23 cellular contexts compared by ENCODE assay signal in the genomic region with DNA sequence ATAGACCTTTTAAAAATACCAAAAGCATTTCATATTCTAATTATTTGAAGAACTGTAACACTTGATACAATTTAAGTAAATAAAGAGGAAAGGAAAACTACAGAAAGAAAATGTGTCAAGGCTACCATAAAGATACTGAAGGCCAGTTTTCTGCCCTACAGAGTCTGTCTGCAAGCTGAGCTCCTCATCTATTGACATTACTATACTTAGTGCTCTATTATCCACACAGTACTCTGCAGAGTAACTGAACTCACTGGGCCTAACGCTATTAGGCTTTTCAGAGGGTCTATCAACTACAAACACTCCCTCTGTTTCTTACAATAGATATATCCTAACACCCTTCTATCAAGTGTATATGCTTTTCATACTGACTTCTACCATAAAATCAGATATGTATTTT.
"Had no signal": no experiment of that assay in that cellular context is flagged by ENCODE, and none has a peak within 500 bp of the region (broad histone marks: within the 10 kb centered on the region; RNA-seq: fewer than 3 reads in every experiment).

No MANE protein-coding gene starts in this region.

- H3K4me1 ChIP-seq: left ventricle myocardium inferior, lower lobe of right lung, prostate gland, right atrium auricular region had no signal

- H3K4me1 Mint-ChIP-seq: stimulated activated memory B cell treated with anti-CD40 and anti-IgM and Interleukin-4, amounts not matched to agents 10 μg/mL and 1 μg/mL and 100 μg/mL, for 72 hours had no signal

- H3K9me3 ChIP-seq: left ventricle myocardium inferior, lower lobe of right lung, prostate gland, right atrium auricular region, testis, tibial artery had no signal

- FAIRE-seq: endometrium, frontal cortex, islet of Langerhans had no signal

- H3K27me3 ChIP-seq: hepatocyte, right atrium auricular region, testis, tibial artery had no signal

- H3K27me3 Mint-ChIP-seq: naive thymus-derived CD8-positive, alpha-beta T cell; stimulated activated memory B cell treated with anti-CD40 and anti-IgM and Interleukin-4, amounts not matched to agents 10 μg/mL and 1 μg/mL and 100 μg/mL, for 72 hours; type B pancreatic cell had no signal

- H3K9me3 Mint-ChIP-seq: naive thymus-derived CD8-positive, alpha-beta T cell; stimulated activated memory B cell treated with anti-CD40 and anti-IgM and Interleukin-4, amounts not matched to agents 10 μg/mL and 1 μg/mL and 100 μg/mL, for 72 hours; type B pancreatic cell had no signal

- H3K4me3 Mint-ChIP-seq: naive thymus-derived CD8-positive, alpha-beta T cell; stimulated activated memory B cell treated with anti-CD40 and anti-IgM and Interleukin-4, amounts not matched to agents 10 μg/mL and 1 μg/mL and 100 μg/mL, for 72 hours; type B pancreatic cell had no signal

- H3K4me3 ChIP-seq: coronary artery, hepatocyte, left ventricle myocardium inferior, lower lobe of right lung, prostate gland, right atrium auricular region, testis, tibial artery had no signal

- DNase-seq: dermis blood vessel endothelial cell; effector memory CD4-positive, alpha-beta T cell; head of caudate nucleus; left cardiac atrium; left ventricle myocardium inferior; lower lobe of right lung; naive thymus-derived CD8-positive, alpha-beta T cell; stimulated activated CD4-positive, alpha-beta T cell treated with anti-CD3 and anti-CD28 coated beads, Interleukin-2, amount 100 ng/mL, for 24 hours; stimulated activated CD4-positive, alpha-beta T cell treated with anti-CD3 and anti-CD28 coated beads, Interleukin-4, amount 100 ng/mL, for 4 hours; stimulated activated naive CD8-positive, alpha-beta T cell treated with anti-CD3 and anti-CD28 coated beads, Interleukin-15, Interleukin-2, amounts not matched to agents 100 U/mL and 50 U/mL, for 24 hours; substantia nigra; testis; tibial artery had no signal

- H3K27ac Mint-ChIP-seq: stimulated activated memory B cell treated with anti-CD40 and anti-IgM and Interleukin-4, amounts not matched to agents 10 μg/mL and 1 μg/mL and 100 μg/mL, for 72 hours; type B pancreatic cell had no signal

- H3K27ac ChIP-seq: coronary artery, hepatocyte, left ventricle myocardium inferior, lower lobe of right lung, prostate gland, right atrium auricular region, testis, tibial artery had no signal

- ATAC-seq: left cardiac atrium; lower lobe of right lung; naive thymus-derived CD8-positive, alpha-beta T cell; sciatic nerve; stimulated activated memory B cell treated with anti-CD40 and anti-IgM and Interleukin-4, amounts not matched to agents 10 μg/mL and 1 μg/mL and 100 μg/mL, for 72 hours; stimulated activated naive CD8-positive, alpha-beta T cell treated with anti-CD3 and anti-CD28 coated beads, Interleukin-15, Interleukin-2, amounts not matched to agents 100 U/mL and 50 U/mL, for 24 hours had no signal
